ENCODE assay signal across 8 cellular contexts in the genomic region with DNA sequence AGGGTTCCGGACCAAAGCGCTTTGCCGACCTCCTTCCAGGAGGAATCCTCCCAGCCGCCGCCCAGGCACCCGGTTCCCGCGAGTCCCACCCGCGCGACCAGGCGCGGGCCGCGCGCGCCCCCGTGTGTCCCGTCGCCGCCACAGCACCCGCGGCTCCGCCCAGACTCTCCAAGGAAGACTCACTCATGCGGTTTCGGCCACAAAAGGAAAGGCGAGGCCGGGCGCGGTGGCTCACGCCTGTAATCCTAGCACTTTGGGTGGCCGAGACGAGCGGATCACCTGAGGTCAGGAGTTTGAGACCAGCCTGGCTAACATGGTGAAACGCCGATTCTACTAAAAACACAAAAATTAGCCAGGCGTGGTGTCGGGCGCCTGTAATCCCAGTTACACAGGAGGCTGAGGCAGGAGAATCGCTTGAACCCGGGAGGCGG. TPM values are rescaled to one million over a fixed set of nuclear protein-coding genes. Genes with fewer than 3 reads are reported as not detected.
DNase-seq lines count a peak whose midpoint lies in the region; ATAC-seq and TF ChIP-seq lines count a peak whose summit lies in the region.

No MANE protein-coding gene starts in this region.

- H3K4me3 Mint-ChIP-seq in neural crest cell = peak overlapping the region; percentile 72

- no peak overlapping the region for H2AFZ ChIP-seq in PC-9

- H3F3A ChIP-seq in PC-9 (ENCODE audit: insufficient read depth, low read depth) = peaks cover 32% of the 10 kb centered on the region; the same call in 1 of the 2 replicates

- H3K27ac ChIP-seq in PC-9 = no peak overlapping the region
- H3K27ac ChIP-seq in substantia nigra (ENCODE audit: low read depth, low read length, poor library complexity, severe bottlenecking) = no peak overlapping the region

- DNase-seq in Daoy (ENCODE audit: low read depth) (peak; percentile 88), HPDE6-E6E7 (ENCODE audit: extremely low spot score) (peak; percentile 88), PC-9 (peak; percentile 66 to 91), fibroblast of gingiva (ENCODE audit: low read depth) (peak; percentile 57), neural crest cell (ENCODE audit: low read depth, low spot score) (peak; percentile 80), substantia nigra (lab: John Stamatoyannopoulos, UW) (peak in 44 of 49 donors; percentile 19 to 85 (median 60))
- peak; percentile 90 to 91 for DNase-seq in activated T-cell treated with anti-CD3 and anti-CD28 coated beads, Interleukin-2, amount 50 U/mL, for 48 hours

- H3K36me3 ChIP-seq in PC-9 (ENCODE audit: low read depth) = no peaks in the 10 kb centered on the region

- H3K4me1 Mint-ChIP-seq in neural crest cell = peaks cover 13% of the 10 kb centered on the region

- ATAC-seq in GM19467 (IDR thresholded peaks at IDR 0.05; ENCODE audit: unreplicated experiment) = no peak

- no TSS peak for BruUV-seq in PC-9 (replicated peaks; lab: Mats Ljungman, UMichigan)

- peak; percentile 88 for TF ChIP-seq CTCF in PC-9 (conservative IDR thresholded peaks at IDR 0.05)
- TF ChIP-seq CTCF in neural crest cell (conservative IDR thresholded peaks at IDR 0.05) = peak; percentile 92

- H3K36me3 Mint-ChIP-seq in neural crest cell (ENCODE audit: low read depth) = no peaks in the 10 kb centered on the region

- peak overlapping the region; percentile 71 for H3K27ac Mint-ChIP-seq in neural crest cell (ENCODE audit: unreplicated experiment)

- intact Hi-C loops in PC-9 (cut with micrococcal nuclease; ENCODE audit: unreplicated experiment) = loop anchor here (1.0 to 2.0 kb wide), 4 partner anchors 19 to 56 kb away; a partner anchor contains a TSS

- no peaks in the 10 kb centered on the region for H3K9me2 ChIP-seq in PC-9 (ENCODE audit: insufficient read depth)

- POLR2A ChIA-PET in PC-9 (lab: Charles Lee; ENCODE audit: unreplicated experiment) = no interaction called here

- H3K9me3 Mint-ChIP-seq in neural crest cell = no peaks in the 10 kb centered on the region

- H3K27me3 ChIP-seq in PC-9 (ENCODE audit: insufficient read depth, low read depth) = no peaks in the 10 kb centered on the region

- H3K79me2 ChIP-seq in PC-9 (ENCODE audit: low read depth) = peaks cover 10% of the 10 kb centered on the region

- H3K9me3 ChIP-seq in PC-9 (ENCODE audit: insufficient read depth, low read depth) = no peaks in the 10 kb centered on the region

- H3K4me2 ChIP-seq in PC-9 = peak overlapping the region; percentile 71

- CTCF ChIA-PET in PC-9 (lab: Charles Lee) = interaction anchor here (1.1 kb wide), 1 partner anchor 9 kb away, joined by 3 read pairs; no protein-coding TSS in a partner anchor

- peaks cover 22% of the 10 kb centered on the region for H3K4me1 ChIP-seq in PC-9 (replicated peaks; ENCODE audit: insufficient read depth)

- no peaks in the 10 kb centered on the region for H4K20me1 ChIP-seq in PC-9 (ENCODE audit: insufficient read depth)

- peaks cover 15% of the 10 kb centered on the region for H3K27me3 Mint-ChIP-seq in neural crest cell (ENCODE audit: low read depth)

- H3K4me3 ChIP-seq in PC-9 = peak overlapping the region; percentile 46; the same call in 1 of the 2 replicates

RNA-seq across cellular contexts. Expression of a gene that starts 3.5 kb away (rescaled TPM):
- 48.6 and 70.3 TPM in 2 replicates for total RNA-seq in Daoy (2014; rRNA removed; shearing (Covaris generic))
- 105 and 112 TPM in 2 replicates for total RNA-seq in PC-9 (2021)
- total RNA-seq in neural crest cell = 80.1 and 82.2 TPM in 2 replicates

RNA-seq across cellular contexts. Expression of a gene that starts 14.6 kb away (rescaled TPM):
- total RNA-seq in Daoy (2014; rRNA removed; shearing (Covaris generic)) = 15.3 and 20.5 TPM in 2 replicates
- total RNA-seq in PC-9 (2021) (33.6 and 40.7 TPM in 2 replicates), neural crest cell (53.3 and 53.4 TPM in 2 replicates)

RNA-seq across cellular contexts. Expression of a gene that starts 19.6 kb away (rescaled TPM):
- 0.39 and 1.3 TPM in 2 replicates for total RNA-seq in Daoy (2014; rRNA removed; shearing (Covaris generic))
- total RNA-seq in PC-9 (2021) = 8.4 and 16.2 TPM in 2 replicates
- 1.0 TPM in 2 replicates for total RNA-seq in neural crest cell

RNA-seq across cellular contexts. Expression of a gene that starts 29.0 kb away (rescaled TPM):
- total RNA-seq in Daoy (2014; rRNA removed; shearing (Covaris generic)) = not detected in 2 replicates
- 14.3 and 16.4 TPM in 2 replicates for total RNA-seq in PC-9 (2021)
- not detected in 2 replicates for total RNA-seq in neural crest cell

RNA-seq across cellular contexts. Expression of a gene that starts 34.3 kb away (rescaled TPM):
- not detected in 2 replicates for total RNA-seq in Daoy (2014; rRNA removed; shearing (Covaris generic))
- total RNA-seq in PC-9 (2021) (0.26 and 0.38 TPM in 2 replicates), neural crest cell (0.47 and 0.55 TPM in 2 replicates)
